1 cellular context compared by ENCODE assay signal in genomic region chr1:11657654-11658053, GRCh38.
TF ChIP-seq lines count a peak whose summit lies in the region.

No MANE protein-coding gene starts in this region.

TF ChIP-seq in HepG2, 621 proteins besides CTCF, POLR2A, EP300 and RAD21:
- TF ChIP-seq GTF2F1 (IDR thresholded peaks at IDR 0.05; ENCODE audit: low read length) (peak; percentile 51; the same call in 1 of the 2 replicates), KLF9 (CRISPR knock-in tag; IDR thresholded peaks at IDR 0.05; ENCODE audit: low read depth) (no peak), FOXM1 (CRISPR knock-in tag; IDR thresholded peaks at IDR 0.05) (no peak), ZNF558 (CRISPR knock-in tag; IDR thresholded peaks at IDR 0.05; ENCODE audit: borderline replicate concordance) (no peak), NFYB (CRISPR knock-in tag; IDR thresholded peaks at IDR 0.05) (no peak), LCORL (IDR thresholded peaks at IDR 0.05) (peak; percentile 98), LCORL (CRISPR knock-in tag; IDR thresholded peaks at IDR 0.05) (no peak), ZNF567 (CRISPR knock-in tag; IDR thresholded peaks at IDR 0.05; ENCODE audit: borderline replicate concordance) (no peak), IRF1 (CRISPR knock-in tag; IDR thresholded peaks at IDR 0.05; ENCODE audit: low read depth) (no peak), FLYWCH1 (CRISPR knock-in tag; IDR thresholded peaks at IDR 0.05) (no peak), ZNF468 (CRISPR knock-in tag; IDR thresholded peaks at IDR 0.05) (no peak), HOXD1 (CRISPR knock-in tag; IDR thresholded peaks at IDR 0.05) (no peak), SMAD9 (CRISPR knock-in tag; IDR thresholded peaks at IDR 0.05) (no peak)
- TF ChIP-seq, protein P1, sequence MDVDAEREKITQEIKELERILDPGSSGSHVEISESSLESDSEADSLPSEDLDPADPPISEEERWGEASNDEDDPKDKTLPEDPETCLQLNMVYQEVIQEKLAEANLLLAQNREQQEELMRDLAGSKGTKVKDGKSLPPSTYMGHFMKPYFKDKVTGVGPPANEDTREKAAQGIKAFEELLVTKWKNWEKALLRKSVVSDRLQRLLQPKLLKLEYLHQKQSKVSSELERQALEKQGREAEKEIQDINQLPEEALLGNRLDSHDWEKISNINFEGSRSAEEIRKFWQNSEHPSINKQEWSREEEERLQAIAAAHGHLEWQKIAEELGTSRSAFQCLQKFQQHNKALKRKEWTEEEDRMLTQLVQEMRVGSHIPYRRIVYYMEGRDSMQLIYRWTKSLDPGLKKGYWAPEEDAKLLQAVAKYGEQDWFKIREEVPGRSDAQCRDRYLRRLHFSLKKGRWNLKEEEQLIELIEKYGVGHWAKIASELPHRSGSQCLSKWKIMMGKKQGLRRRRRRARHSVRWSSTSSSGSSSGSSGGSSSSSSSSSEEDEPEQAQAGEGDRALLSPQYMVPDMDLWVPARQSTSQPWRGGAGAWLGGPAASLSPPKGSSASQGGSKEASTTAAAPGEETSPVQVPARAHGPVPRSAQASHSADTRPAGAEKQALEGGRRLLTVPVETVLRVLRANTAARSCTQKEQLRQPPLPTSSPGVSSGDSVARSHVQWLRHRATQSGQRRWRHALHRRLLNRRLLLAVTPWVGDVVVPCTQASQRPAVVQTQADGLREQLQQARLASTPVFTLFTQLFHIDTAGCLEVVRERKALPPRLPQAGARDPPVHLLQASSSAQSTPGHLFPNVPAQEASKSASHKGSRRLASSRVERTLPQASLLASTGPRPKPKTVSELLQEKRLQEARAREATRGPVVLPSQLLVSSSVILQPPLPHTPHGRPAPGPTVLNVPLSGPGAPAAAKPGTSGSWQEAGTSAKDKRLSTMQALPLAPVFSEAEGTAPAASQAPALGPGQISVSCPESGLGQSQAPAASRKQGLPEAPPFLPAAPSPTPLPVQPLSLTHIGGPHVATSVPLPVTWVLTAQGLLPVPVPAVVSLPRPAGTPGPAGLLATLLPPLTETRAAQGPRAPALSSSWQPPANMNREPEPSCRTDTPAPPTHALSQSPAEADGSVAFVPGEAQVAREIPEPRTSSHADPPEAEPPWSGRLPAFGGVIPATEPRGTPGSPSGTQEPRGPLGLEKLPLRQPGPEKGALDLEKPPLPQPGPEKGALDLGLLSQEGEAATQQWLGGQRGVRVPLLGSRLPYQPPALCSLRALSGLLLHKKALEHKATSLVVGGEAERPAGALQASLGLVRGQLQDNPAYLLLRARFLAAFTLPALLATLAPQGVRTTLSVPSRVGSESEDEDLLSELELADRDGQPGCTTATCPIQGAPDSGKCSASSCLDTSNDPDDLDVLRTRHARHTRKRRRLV (CRISPR knock-in tag; IDR thresholded peaks at IDR 0.05): no peak
- TF ChIP-seq, protein P2, sequence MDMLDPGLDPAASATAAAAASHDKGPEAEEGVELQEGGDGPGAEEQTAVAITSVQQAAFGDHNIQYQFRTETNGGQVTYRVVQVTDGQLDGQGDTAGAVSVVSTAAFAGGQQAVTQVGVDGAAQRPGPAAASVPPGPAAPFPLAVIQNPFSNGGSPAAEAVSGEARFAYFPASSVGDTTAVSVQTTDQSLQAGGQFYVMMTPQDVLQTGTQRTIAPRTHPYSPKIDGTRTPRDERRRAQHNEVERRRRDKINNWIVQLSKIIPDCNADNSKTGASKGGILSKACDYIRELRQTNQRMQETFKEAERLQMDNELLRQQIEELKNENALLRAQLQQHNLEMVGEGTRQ (IDR thresholded peaks at IDR 0.05; ENCODE audit: low read depth, low read length): no peak
- TF ChIP-seq, protein P2 (CRISPR knock-in tag; IDR thresholded peaks at IDR 0.05; ENCODE audit: borderline replicate concordance): no peak
